1 cellular context compared by ENCODE assay signal in genomic region chr17:34255381-34255732, GRCh38.
TF ChIP-seq lines count a peak whose summit lies in the region.

No MANE protein-coding gene starts in this region.

TF ChIP-seq in GM23338, 12 proteins besides CTCF, POLR2A, EP300 and RAD21 (continued from another document):
- TF ChIP-seq CREB1 (CRISPR knock-in tag; IDR thresholded peaks at IDR 0.05; ENCODE audit: low read depth) (no peak), ZNF462 (CRISPR knock-in tag; IDR thresholded peaks at IDR 0.05) (no peak), EZH2 (IDR thresholded peaks at IDR 0.05; ENCODE audit: low read depth, unreplicated experiment) (no peak), POLR2AphosphoS5 (IDR thresholded peaks at IDR 0.05; ENCODE audit: low read depth) (no peak)
TF ChIP-seq in GM23338: peak in this region for 0.
